Comparison of ENCODE assay signal across 11 cellular contexts in genomic region chr1:93661829-93662474, GRCh38. TPM values are rescaled to one million over a fixed set of nuclear protein-coding genes. Genes with fewer than 3 reads are reported as not detected.
DNase-seq lines count a peak whose midpoint lies in the region; ATAC-seq and TF ChIP-seq lines count a peak whose summit lies in the region.
"Had no signal": no experiment of that assay in that cellular context is flagged by ENCODE, and none has a peak within 500 bp of the region (broad histone marks: within the 10 kb centered on the region; RNA-seq: fewer than 3 reads in every experiment).

No MANE protein-coding gene starts in this region.

- H3K36me3 ChIP-seq in left ventricle myocardium inferior (no peaks in the 10 kb centered on the region), upper lobe of right lung (peaks cover 4% of the 10 kb centered on the region)
- H3K36me3 ChIP-seq: HAP-1 had no signal

- H3K27ac ChIP-seq in left ventricle myocardium inferior (replicated peaks), result peak overlapping the region; percentile 65
- H3K27ac ChIP-seq in upper lobe of right lung, result peak overlapping the region; percentile 71

- no peak overlapping the region for H3K4me3 ChIP-seq in left ventricle myocardium inferior
- no peak overlapping the region for H3K4me3 ChIP-seq in upper lobe of right lung
- H3K4me3 ChIP-seq: HAP-1 had no signal

- H3K4me1 ChIP-seq in left ventricle myocardium inferior, result peaks cover 74% of the 10 kb centered on the region
- peaks cover 31% of the 10 kb centered on the region for H3K4me1 ChIP-seq in upper lobe of right lung
- H3K4me1 ChIP-seq: HAP-1 had no signal

- TF ChIP-seq CTCF in left ventricle myocardium inferior (IDR thresholded peaks at IDR 0.05; ENCODE audit: borderline replicate concordance), result no peak
- TF ChIP-seq CTCF in upper lobe of right lung (IDR thresholded peaks at IDR 0.05), result no peak

- H3K27me3 ChIP-seq in left ventricle myocardium inferior (ENCODE audit: low read depth) (no peaks in the 10 kb centered on the region), upper lobe of right lung (no peaks in the 10 kb centered on the region)

- intact Hi-C loops in left ventricle myocardium inferior (cut with micrococcal nuclease) (no loop called here), cardiac septum (cut with DNase I) (no loop called here), upper lobe of right lung (cut with DNase I) (no loop called here), head of caudate nucleus (cut with DNase I) (no loop called here)

- DNase-seq in left ventricle myocardium inferior, result no peak
- no peak for DNase-seq in cardiac septum (ENCODE audit: low spot score)
- peak; percentile 31 for DNase-seq in SW480 (ENCODE audit: low spot score)
- peak; percentile 80 for DNase-seq in glomerular visceral epithelial cell (ENCODE audit: extremely low spot score)
- no peak for DNase-seq in upper lobe of right lung
- no peak for DNase-seq in NCI-H1694 (lab: John Stamatoyannopoulos, UW)
- no peak for DNase-seq in head of caudate nucleus
- DNase-seq: activated naive CD4-positive, alpha-beta T cell treated with anti-CD3 and anti-CD28 coated beads, Interleukin-2, amount 10 ng/mL, durations not matched to agents 7 days and 5 days; AML-193 had no signal

- no peaks in the 10 kb centered on the region for H3K9me3 ChIP-seq in left ventricle myocardium inferior (replicated peaks)
- H3K9me3 ChIP-seq in upper lobe of right lung, result no peaks in the 10 kb centered on the region
- H3K9me3 ChIP-seq: HAP-1 had no signal

- peak; percentile 53 for ATAC-seq in upper lobe of right lung
- no peak for ATAC-seq in GM21619 (IDR thresholded peaks at IDR 0.05; ENCODE audit: unreplicated experiment)

RNA-seq across cellular contexts. Expression of gene BCAR3, which starts 19.7 kb away (rescaled TPM):
- total RNA-seq in left ventricle myocardium inferior (23.5 TPM), cardiac septum (6.9 TPM), upper lobe of right lung (23.5 TPM)

Comparison
In these comparisons a context has a peak if more than half of its experiments do, and no peak if none do; other contexts are left out.
1. DNase-seq: peak in SW480 (single experiment) and glomerular visceral epithelial cell (single experiment); none in left ventricle myocardium inferior (single experiment), cardiac septum (single experiment), upper lobe of right lung (single experiment), NCI-H1694 (single experiment) and head of caudate nucleus (0 of 42).